Comparison of ENCODE assay signal across 1 cellular context in genomic region chr3:100708989-100709839, GRCh38.
TF ChIP-seq lines count a peak whose summit lies in the region.

TSS of gene TFG (plus strand) at chr3:100709494. CDS start at chr3:100713686, 4,192 bp downstream.

TF ChIP-seq in HepG2, 621 proteins besides CTCF, POLR2A, EP300 and RAD21 (continued from another document and continues in another):
- TF ChIP-seq, protein P1, sequence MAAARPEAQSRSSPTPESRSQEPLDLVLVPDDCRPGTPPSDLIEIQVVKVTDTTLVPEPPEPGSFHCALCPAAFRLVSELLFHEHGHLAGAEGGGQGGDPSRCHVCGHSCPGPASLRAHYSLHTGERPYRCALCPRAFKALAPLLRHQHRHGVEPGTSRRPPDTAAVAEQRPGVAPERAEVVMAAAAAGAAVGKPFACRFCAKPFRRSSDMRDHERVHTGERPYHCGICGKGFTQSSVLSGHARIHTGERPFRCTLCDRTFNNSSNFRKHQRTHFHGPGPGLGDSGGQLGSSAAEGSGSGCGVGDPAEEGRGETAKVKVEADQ (CRISPR knock-in tag; IDR thresholded peaks at IDR 0.05; ENCODE audit: borderline replicate concordance), result peak; percentile 37; the same call in 1 of the 2 replicates
- TF ChIP-seq, protein P2, sequence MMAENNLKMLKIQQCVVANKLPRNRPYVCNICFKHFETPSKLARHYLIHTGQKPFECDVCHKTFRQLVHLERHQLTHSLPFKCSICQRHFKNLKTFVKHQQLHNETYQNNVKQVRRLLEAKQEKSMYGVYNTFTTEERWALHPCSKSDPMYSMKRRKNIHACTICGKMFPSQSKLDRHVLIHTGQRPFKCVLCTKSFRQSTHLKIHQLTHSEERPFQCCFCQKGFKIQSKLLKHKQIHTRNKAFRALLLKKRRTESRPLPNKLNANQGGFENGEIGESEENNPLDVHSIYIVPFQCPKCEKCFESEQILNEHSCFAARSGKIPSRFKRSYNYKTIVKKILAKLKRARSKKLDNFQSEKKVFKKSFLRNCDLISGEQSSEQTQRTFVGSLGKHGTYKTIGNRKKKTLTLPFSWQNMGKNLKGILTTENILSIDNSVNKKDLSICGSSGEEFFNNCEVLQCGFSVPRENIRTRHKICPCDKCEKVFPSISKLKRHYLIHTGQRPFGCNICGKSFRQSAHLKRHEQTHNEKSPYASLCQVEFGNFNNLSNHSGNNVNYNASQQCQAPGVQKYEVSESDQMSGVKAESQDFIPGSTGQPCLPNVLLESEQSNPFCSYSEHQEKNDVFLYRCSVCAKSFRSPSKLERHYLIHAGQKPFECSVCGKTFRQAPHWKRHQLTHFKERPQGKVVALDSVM (CRISPR knock-in tag; IDR thresholded peaks at IDR 0.05), result peak; percentile 59
- TF ChIP-seq SRSF9 (IDR thresholded peaks at IDR 0.05; ENCODE audit: borderline replicate concordance, insufficient read depth, low read depth, low read length, poor library complexity, severe bottlenecking) (no peak), ZNF12 (CRISPR knock-in tag; IDR thresholded peaks at IDR 0.05) (no peak), TFDP1 (CRISPR knock-in tag; IDR thresholded peaks at IDR 0.05; ENCODE audit: borderline replicate concordance) (no peak), BORCS8-MEF2B (CRISPR knock-in tag; IDR thresholded peaks at IDR 0.05) (peak; percentile 79), ZNF367 (CRISPR knock-in tag; IDR thresholded peaks at IDR 0.05; ENCODE audit: borderline replicate concordance) (no peak), KMT2A (CRISPR knock-in tag; IDR thresholded peaks at IDR 0.05) (peak; percentile 45; the same call in 1 of the 2 replicates), TBX2 (CRISPR knock-in tag; IDR thresholded peaks at IDR 0.05; ENCODE audit: borderline replicate concordance) (peak; percentile 46; the same call in 1 of the 2 replicates), STAT6 (CRISPR knock-in tag; IDR thresholded peaks at IDR 0.05; ENCODE audit: borderline replicate concordance) (peak; percentile 51; the same call in 1 of the 2 replicates), JUN (CRISPR knock-in tag; IDR thresholded peaks at IDR 0.05) (no peak; the same call in 1 of the 2 replicates), PBX3 (CRISPR knock-in tag; IDR thresholded peaks at IDR 0.05; ENCODE audit: borderline replicate concordance) (no peak), RFX5 (IDR thresholded peaks at IDR 0.05; ENCODE audit: low read depth, low read length) (0 out of 2 replicates have a peak, but pooled peaks have one; percentile 35), MXI1 (IDR thresholded peaks at IDR 0.05; ENCODE audit: borderline replicate concordance, low read depth, low read length) (peak; percentile 47; the same call in 1 of the 3 replicates), DNMT1 (CRISPR knock-in tag; IDR thresholded peaks at IDR 0.05) (0 out of 2 replicates have a peak, but pooled peaks have one; percentile 56), ZBTB7B (CRISPR knock-in tag; IDR thresholded peaks at IDR 0.05) (no peak), KDM5B (CRISPR knock-in tag; IDR thresholded peaks at IDR 0.05; ENCODE audit: borderline replicate concordance) (peak; percentile 91; the same call in 1 of the 2 replicates), TMF1 (CRISPR knock-in tag; IDR thresholded peaks at IDR 0.05; ENCODE audit: low read depth) (peak; percentile 82; the same call in 1 of the 2 replicates), ZNF30 (CRISPR knock-in tag; IDR thresholded peaks at IDR 0.05) (no peak), PHF5A (CRISPR knock-in tag; IDR thresholded peaks at IDR 0.05; ENCODE audit: low read depth, unreplicated experiment) (no peak), ZNF782 (CRISPR knock-in tag; IDR thresholded peaks at IDR 0.05; ENCODE audit: borderline replicate concordance) (peak; percentile 54; the same call in 1 of the 2 replicates), ERF (CRISPR knock-in tag; IDR thresholded peaks at IDR 0.05) (peak; percentile 42; the same call in 1 of the 2 replicates), CREM (IDR thresholded peaks at IDR 0.05) (peak; percentile 87), CREM (CRISPR knock-in tag; IDR thresholded peaks at IDR 0.05) (no peak), ZNF432 (CRISPR knock-in tag; IDR thresholded peaks at IDR 0.05; ENCODE audit: borderline replicate concordance) (no peak), YY1 (IDR thresholded peaks at IDR 0.05; ENCODE audit: insufficient read depth, insufficient replicate concordance, low read depth, low read length) (peak; percentile 26), TARDBP (CRISPR knock-in tag; IDR thresholded peaks at IDR 0.05) (0 out of 2 replicates have a peak, but pooled peaks have one; percentile 60), ZNF564 (CRISPR knock-in tag; IDR thresholded peaks at IDR 0.05) (no peak), ZNF282 (IDR thresholded peaks at IDR 0.05; ENCODE audit: partially characterized antibody) (no peak), SP5 (CRISPR knock-in tag; IDR thresholded peaks at IDR 0.05; ENCODE audit: borderline replicate concordance, low read depth) (no peak; the same call in 1 of the 2 replicates), HINFP (CRISPR knock-in tag; IDR thresholded peaks at IDR 0.05; ENCODE audit: low read depth) (peak; percentile 68; the same call in 1 of the 2 replicates), ELF1 (CRISPR knock-in tag; IDR thresholded peaks at IDR 0.05) (peak; percentile 96), RBM39 (IDR thresholded peaks at IDR 0.05; ENCODE audit: low read depth, low read length, poor library complexity, severe bottlenecking) (peak; percentile 15), KLF6 (CRISPR knock-in tag; IDR thresholded peaks at IDR 0.05) (peak; percentile 64; the same call in 1 of the 2 replicates), ZNF251 (CRISPR knock-in tag; IDR thresholded peaks at IDR 0.05) (no peak), ZBTB3 (CRISPR knock-in tag; IDR thresholded peaks at IDR 0.05; ENCODE audit: borderline replicate concordance, low read depth) (0 out of 2 replicates have a peak, but pooled peaks have one; percentile 68), TBX3 (IDR thresholded peaks at IDR 0.05; ENCODE audit: borderline replicate concordance) (peak; percentile 50; the same call in 1 of the 2 replicates), IKZF5 (CRISPR knock-in tag; IDR thresholded peaks at IDR 0.05) (peak; percentile 36; the same call in 1 of the 2 replicates)
- TF ChIP-seq, protein P3, sequence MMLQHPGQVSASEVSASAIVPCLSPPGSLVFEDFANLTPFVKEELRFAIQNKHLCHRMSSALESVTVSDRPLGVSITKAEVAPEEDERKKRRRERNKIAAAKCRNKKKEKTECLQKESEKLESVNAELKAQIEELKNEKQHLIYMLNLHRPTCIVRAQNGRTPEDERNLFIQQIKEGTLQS (CRISPR knock-in tag; IDR thresholded peaks at IDR 0.05), result 0 out of 2 replicates have a peak, but pooled peaks have one; percentile 34
- TF ChIP-seq, protein P4, sequence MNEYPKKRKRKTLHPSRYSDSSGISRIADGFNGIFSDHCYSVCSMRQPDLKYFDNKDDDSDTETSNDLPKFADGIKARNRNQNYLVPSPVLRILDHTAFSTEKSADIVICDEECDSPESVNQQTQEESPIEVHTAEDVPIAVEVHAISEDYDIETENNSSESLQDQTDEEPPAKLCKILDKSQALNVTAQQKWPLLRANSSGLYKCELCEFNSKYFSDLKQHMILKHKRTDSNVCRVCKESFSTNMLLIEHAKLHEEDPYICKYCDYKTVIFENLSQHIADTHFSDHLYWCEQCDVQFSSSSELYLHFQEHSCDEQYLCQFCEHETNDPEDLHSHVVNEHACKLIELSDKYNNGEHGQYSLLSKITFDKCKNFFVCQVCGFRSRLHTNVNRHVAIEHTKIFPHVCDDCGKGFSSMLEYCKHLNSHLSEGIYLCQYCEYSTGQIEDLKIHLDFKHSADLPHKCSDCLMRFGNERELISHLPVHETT (CRISPR knock-in tag; conservative IDR thresholded peaks at IDR 0.05), result no peak
- TF ChIP-seq, protein P5, sequence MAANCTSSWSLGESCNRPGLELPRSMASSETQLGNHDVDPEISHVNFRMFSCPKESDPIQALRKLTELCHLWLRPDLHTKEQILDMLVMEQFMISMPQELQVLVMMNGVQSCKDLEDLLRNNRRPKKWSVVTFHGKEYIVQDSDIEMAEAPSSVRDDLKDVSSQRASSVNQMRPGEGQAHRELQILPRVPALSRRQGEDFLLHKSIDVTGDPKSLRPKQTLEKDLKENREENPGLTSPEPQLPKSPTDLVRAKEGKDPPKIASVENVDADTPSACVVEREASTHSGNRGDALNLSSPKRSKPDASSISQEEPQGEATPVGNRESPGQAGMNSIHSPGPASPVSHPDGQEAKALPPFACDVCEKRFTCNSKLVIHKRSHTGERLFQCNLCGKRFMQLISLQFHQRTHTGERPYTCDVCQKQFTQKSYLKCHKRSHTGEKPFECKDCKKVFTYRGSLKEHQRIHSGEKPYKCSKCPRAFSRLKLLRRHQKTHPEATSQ (CRISPR knock-in tag; IDR thresholded peaks at IDR 0.05; ENCODE audit: borderline replicate concordance), result peak; percentile 16; the same call in 1 of the 2 replicates
- TF ChIP-seq, protein P6, sequence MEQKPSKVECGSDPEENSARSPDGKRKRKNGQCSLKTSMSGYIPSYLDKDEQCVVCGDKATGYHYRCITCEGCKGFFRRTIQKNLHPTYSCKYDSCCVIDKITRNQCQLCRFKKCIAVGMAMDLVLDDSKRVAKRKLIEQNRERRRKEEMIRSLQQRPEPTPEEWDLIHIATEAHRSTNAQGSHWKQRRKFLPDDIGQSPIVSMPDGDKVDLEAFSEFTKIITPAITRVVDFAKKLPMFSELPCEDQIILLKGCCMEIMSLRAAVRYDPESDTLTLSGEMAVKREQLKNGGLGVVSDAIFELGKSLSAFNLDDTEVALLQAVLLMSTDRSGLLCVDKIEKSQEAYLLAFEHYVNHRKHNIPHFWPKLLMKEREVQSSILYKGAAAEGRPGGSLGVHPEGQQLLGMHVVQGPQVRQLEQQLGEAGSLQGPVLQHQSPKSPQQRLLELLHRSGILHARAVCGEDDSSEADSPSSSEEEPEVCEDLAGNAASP (CRISPR knock-in tag; IDR thresholded peaks at IDR 0.05; ENCODE audit: borderline replicate concordance), result peak; percentile 19; the same call in 1 of the 2 replicates
- TF ChIP-seq, protein P7, sequence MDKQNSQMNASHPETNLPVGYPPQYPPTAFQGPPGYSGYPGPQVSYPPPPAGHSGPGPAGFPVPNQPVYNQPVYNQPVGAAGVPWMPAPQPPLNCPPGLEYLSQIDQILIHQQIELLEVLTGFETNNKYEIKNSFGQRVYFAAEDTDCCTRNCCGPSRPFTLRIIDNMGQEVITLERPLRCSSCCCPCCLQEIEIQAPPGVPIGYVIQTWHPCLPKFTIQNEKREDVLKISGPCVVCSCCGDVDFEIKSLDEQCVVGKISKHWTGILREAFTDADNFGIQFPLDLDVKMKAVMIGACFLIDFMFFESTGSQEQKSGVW (CRISPR knock-in tag; IDR thresholded peaks at IDR 0.05; ENCODE audit: borderline replicate concordance), result no peak
- TF ChIP-seq, protein P8, sequence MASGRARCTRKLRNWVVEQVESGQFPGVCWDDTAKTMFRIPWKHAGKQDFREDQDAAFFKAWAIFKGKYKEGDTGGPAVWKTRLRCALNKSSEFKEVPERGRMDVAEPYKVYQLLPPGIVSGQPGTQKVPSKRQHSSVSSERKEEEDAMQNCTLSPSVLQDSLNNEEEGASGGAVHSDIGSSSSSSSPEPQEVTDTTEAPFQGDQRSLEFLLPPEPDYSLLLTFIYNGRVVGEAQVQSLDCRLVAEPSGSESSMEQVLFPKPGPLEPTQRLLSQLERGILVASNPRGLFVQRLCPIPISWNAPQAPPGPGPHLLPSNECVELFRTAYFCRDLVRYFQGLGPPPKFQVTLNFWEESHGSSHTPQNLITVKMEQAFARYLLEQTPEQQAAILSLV (CRISPR knock-in tag; IDR thresholded peaks at IDR 0.05; ENCODE audit: borderline replicate concordance), result peak; percentile 82
